Comparison of ENCODE assay signal across 18 cellular contexts in genomic region chr12:52543985-52544888, GRCh38. TPM values are rescaled to one million over a fixed set of nuclear protein-coding genes. Genes with fewer than 3 reads are reported as not detected.
DNase-seq lines count a peak whose midpoint lies in the region; ATAC-seq and TF ChIP-seq lines count a peak whose summit lies in the region.
"Had no signal": no experiment of that assay in that cellular context is flagged by ENCODE, and none has a peak within 500 bp of the region (broad histone marks: within the 10 kb centered on the region; RNA-seq: fewer than 3 reads in every experiment).

No MANE protein-coding gene starts in this region.

- no peak overlapping the region for H4K91ac ChIP-seq in H9 (ENCODE audit: insufficient read length, low read depth, low read length)

- H3K4me1 Mint-ChIP-seq in H9, result no peaks in the 10 kb centered on the region

- H3F3A ChIP-seq in smooth muscle cell (ENCODE audit: low read depth), result no peaks in the 10 kb centered on the region

- H4K5ac ChIP-seq in H9 (ENCODE audit: insufficient read length, low read depth, low read length), result no peak overlapping the region

- peaks cover 10% of the 10 kb centered on the region for H3K27me3 Mint-ChIP-seq in H9 (ENCODE audit: low read depth)
- H3K27me3 Mint-ChIP-seq: activated CD4-positive, alpha-beta memory T cell treated with anti-CD3 and anti-CD28 coated beads for 36 hours had no signal

- H2BK12ac ChIP-seq in H9 (ENCODE audit: insufficient read length, low read depth, low read length), result no peak overlapping the region

- H3K9me3 Mint-ChIP-seq in H9, result no peaks in the 10 kb centered on the region
- H3K9me3 Mint-ChIP-seq: activated CD4-positive, alpha-beta memory T cell treated with anti-CD3 and anti-CD28 coated beads for 36 hours; activated T-helper 1 cell treated with anti-CD3 and anti-CD28 coated beads, Interleukin-12 subunit alpha, Interleukin-12 subunit beta, Interleukin-2, Interleukin-4 antibody, amounts not matched to agents 30 ng/mL and 10 ng/mL and 1 ng/mL, durations not matched to agents 14 hours and 24 hours and 36 hours; immature natural killer cell had no signal

- no peak overlapping the region for H3K18ac ChIP-seq in H9 (ENCODE audit: insufficient read length, low read depth, low read length)

- H3K79me2 ChIP-seq in H9 (ENCODE audit: insufficient read depth, low read length) (no peaks in the 10 kb centered on the region), smooth muscle cell (ENCODE audit: low read depth) (no peaks in the 10 kb centered on the region)

- no peaks in the 10 kb centered on the region for H3K36me3 ChIP-seq in WERI-Rb-1
- no peaks in the 10 kb centered on the region for H3K36me3 ChIP-seq in smooth muscle cell (ENCODE audit: low read depth)

- H3K23ac ChIP-seq in H9 (ENCODE audit: insufficient read length, low read depth, low read length), result no peak overlapping the region

- no peak overlapping the region for H2BK5ac ChIP-seq in H9 (ENCODE audit: insufficient read length, low read length)

- H3K27ac ChIP-seq in H9 (ENCODE audit: insufficient read length, low read depth, low read length), result no peak overlapping the region
- H3K27ac ChIP-seq in WERI-Rb-1, result no peak overlapping the region
- H3K27ac ChIP-seq in substantia nigra (ENCODE audit: low read depth, low read length, poor library complexity, severe bottlenecking), result no peak overlapping the region
- H3K27ac ChIP-seq in smooth muscle cell (ENCODE audit: low read depth), result no peak overlapping the region

- no peak overlapping the region for H3K4me3 Mint-ChIP-seq in H9
- H3K4me3 Mint-ChIP-seq: activated CD4-positive, alpha-beta memory T cell treated with anti-CD3 and anti-CD28 coated beads for 36 hours; activated T-helper 1 cell treated with anti-CD3 and anti-CD28 coated beads, Interleukin-12 subunit alpha, Interleukin-12 subunit beta, Interleukin-2, Interleukin-4 antibody, amounts not matched to agents 30 ng/mL and 10 ng/mL and 1 ng/mL, durations not matched to agents 14 hours and 24 hours and 36 hours; immature natural killer cell had no signal

- WGBS in H9 (ENCODE audit: extremely low coverage, insufficient read length, low lambda C conversion rate), result no CpG with 5 or more reads among the region's 17 CpGs
- 94% methylated on average over 17 of the region's 17 CpGs for WGBS in smooth muscle cell (ENCODE audit: low lambda C conversion rate)

- H3K9me3 ChIP-seq in H9 (ENCODE audit: control insufficient read depth, low read depth, low read length), result no peaks in the 10 kb centered on the region
- no peaks in the 10 kb centered on the region for H3K9me3 ChIP-seq in WERI-Rb-1 (ENCODE audit: severe bottlenecking)
- no peaks in the 10 kb centered on the region for H3K9me3 ChIP-seq in smooth muscle cell (replicated peaks; ENCODE audit: low read depth)

- no peak overlapping the region for H2BK120ac ChIP-seq in H9 (ENCODE audit: low read depth, low read length, poor library complexity, severe bottlenecking)

- no peak overlapping the region for H2BK20ac ChIP-seq in H9 (ENCODE audit: low read depth, low read length, poor library complexity, severe bottlenecking)

- H4K20me1 ChIP-seq in H9 (ENCODE audit: control insufficient read depth, insufficient read depth, insufficient read length) (no peaks in the 10 kb centered on the region), smooth muscle cell (ENCODE audit: low read depth) (no peaks in the 10 kb centered on the region)

- H3K79me1 ChIP-seq in H9 (ENCODE audit: insufficient read depth, low read depth, low read length, poor library complexity, severe bottlenecking), result no peaks in the 10 kb centered on the region

- H3K9ac ChIP-seq in H9 (ENCODE audit: extremely low read depth, insufficient read length, low read length) (no peak overlapping the region), smooth muscle cell (ENCODE audit: low read depth) (no peak overlapping the region)

- no peak overlapping the region for H3K4ac ChIP-seq in H9 (ENCODE audit: low read depth, low read length)

- H3K27ac Mint-ChIP-seq in H9, result no peak overlapping the region
- H3K27ac Mint-ChIP-seq: activated CD4-positive, alpha-beta memory T cell treated with anti-CD3 and anti-CD28 coated beads for 36 hours; activated T-helper 1 cell treated with anti-CD3 and anti-CD28 coated beads, Interleukin-12 subunit alpha, Interleukin-12 subunit beta, Interleukin-2, Interleukin-4 antibody, amounts not matched to agents 30 ng/mL and 10 ng/mL and 1 ng/mL, durations not matched to agents 14 hours and 24 hours and 36 hours had no signal

- H3T11ph ChIP-seq in H9 (ENCODE audit: low read length), result no peak overlapping the region

- H4K8ac ChIP-seq in H9 (replicated peaks; ENCODE audit: insufficient read length, low read depth, low read length), result no peak overlapping the region

- H3K14ac ChIP-seq in H9 (ENCODE audit: insufficient read depth, low read length), result no peak overlapping the region; the same call in 1 of the 2 replicates

- intact Hi-C loops in left cardiac atrium (cut with DNase I), result no loop called here

- no peaks in the 10 kb centered on the region for H3K23me2 ChIP-seq in H9 (ENCODE audit: insufficient read length, low read depth, low read length, poor library complexity, severe bottlenecking)

- H3K27me3 ChIP-seq in H9 (ENCODE audit: insufficient read depth, low read length) (no peaks in the 10 kb centered on the region), WERI-Rb-1 (ENCODE audit: insufficient read depth, low read depth, severe bottlenecking) (peaks cover 92% of the 10 kb centered on the region), smooth muscle cell (ENCODE audit: low read depth) (no peaks in the 10 kb centered on the region)

- DNase-seq in H9, result peak; percentile 45
- peak; percentile 9 for DNase-seq in WERI-Rb-1
- no peak for DNase-seq in left cardiac atrium
- peak in 26 of 49 donors; percentile 6 to 59 (median 32) for DNase-seq in substantia nigra (lab: John Stamatoyannopoulos, UW)
- no peak for DNase-seq in GM13977 (ENCODE audit: low spot score)
- DNase-seq in HUDEP-2 (lab: John Stamatoyannopoulos, UW; ENCODE audit: unreplicated experiment in 76 of 76), result no peak
- no peak for DNase-seq in smooth muscle cell (lab: John Stamatoyannopoulos, UW; ENCODE audit: unreplicated experiment)
- DNase-seq: activated CD4-positive, alpha-beta memory T cell treated with anti-CD3 and anti-CD28 coated beads for 36 hours; DMS79 treated with DMSO at 0.1 percent for 48 hours; immature natural killer cell; Kasumi-1; NCI-H2029 treated with DMSO at 0.1 percent for 48 hours; NCI-H748 treated with DMSO at 0.1 percent for 48 hours; SHP77 had no signal

- H3K4me2 ChIP-seq in H9 (ENCODE audit: insufficient read depth, insufficient read length, low read length), result no peak overlapping the region
- no peak overlapping the region for H3K4me2 ChIP-seq in smooth muscle cell

- H2AFZ ChIP-seq in H9 (ENCODE audit: low read length) (no peak overlapping the region), smooth muscle cell (ENCODE audit: low read depth) (no peak overlapping the region)

- H3K56ac ChIP-seq in H9 (ENCODE audit: insufficient read length, low read depth, low read length), result no peak overlapping the region

- TF ChIP-seq CTCF in H9 (conservative IDR thresholded peaks at IDR 0.05), result 0 out of 3 replicates have a peak, but pooled peaks have one; percentile 11
- no peak for TF ChIP-seq CTCF in WERI-Rb-1 (IDR thresholded peaks at IDR 0.05; ENCODE audit: low read depth, low read length)
- no peak for TF ChIP-seq CTCF in GM13977 (IDR thresholded peaks at IDR 0.05; ENCODE audit: extremely low read depth, insufficient read depth, missing control alignments)
- no peak for TF ChIP-seq CTCF in smooth muscle cell (IDR thresholded peaks at IDR 0.05; ENCODE audit: borderline replicate concordance, insufficient read depth, poor library complexity, severe bottlenecking)

- no peak overlapping the region for H2AK5ac ChIP-seq in H9 (ENCODE audit: insufficient read length, low read length)

- H3K4me3 ChIP-seq in WERI-Rb-1 (ENCODE audit: low read depth, low read length) (no peak overlapping the region), smooth muscle cell (no peak overlapping the region)

- H3K4me1 ChIP-seq in H9 (ENCODE audit: insufficient read depth, low read length) (no peaks in the 10 kb centered on the region), smooth muscle cell (ENCODE audit: low read depth) (peaks cover 6% of the 10 kb centered on the region)

- no peak overlapping the region for H2BK15ac ChIP-seq in H9 (ENCODE audit: low read depth, low read length)

- in situ Hi-C loops in GM13977 (cut with MboI; ENCODE audit: low pct_unique_long_range_greater_than_20kb, low sequenced_read_pairs, unreplicated experiment), result no loop called here

- H3K36me3 Mint-ChIP-seq in H9 (ENCODE audit: insufficient read depth in 1 of 3, low read depth in 3 of 3), result no peaks in the 10 kb centered on the region
- H3K36me3 Mint-ChIP-seq: activated CD4-positive, alpha-beta memory T cell treated with anti-CD3 and anti-CD28 coated beads for 36 hours had no signal

- ATAC-seq in left cardiac atrium, result peak; percentile 68 to 88

RNA-seq across cellular contexts. Expression of gene KRT71, which starts 8.7 kb away (rescaled TPM):
- not detected in 2 replicates for total RNA-seq in H9 (2021)
- not detected for total RNA-seq in left cardiac atrium
- total RNA-seq in smooth muscle cell, result not detected in 2 replicates
- not detected in 2 replicates for polyA plus RNA-seq in smooth muscle cell
- total RNA-seq: activated CD4-positive, alpha-beta memory T cell treated with anti-CD3 and anti-CD28 coated beads for 36 hours; activated T-helper 1 cell treated with anti-CD3 and anti-CD28 coated beads, Interleukin-12 subunit alpha, Interleukin-12 subunit beta, Interleukin-2, Interleukin-4 antibody, amounts not matched to agents 30 ng/mL and 10 ng/mL and 1 ng/mL, durations not matched to agents 14 hours and 24 hours and 36 hours; astrocyte; mononuclear cell; urinary bladder had no signal
- polyA plus RNA-seq: immature natural killer cell, urinary bladder had no signal

RNA-seq across cellular contexts. Expression of gene KRT5, which starts 24.0 kb away (rescaled TPM):
- total RNA-seq in H9 (2021) (not detected in 2 replicates), left cardiac atrium (1 to 10 TPM; 1.2 to 4.6 TPM), smooth muscle cell (152 and 209 TPM in 2 replicates)
- polyA plus RNA-seq in smooth muscle cell, result 67.2 and 198 TPM in 2 replicates
- total RNA-seq: activated CD4-positive, alpha-beta memory T cell treated with anti-CD3 and anti-CD28 coated beads for 36 hours; activated T-helper 1 cell treated with anti-CD3 and anti-CD28 coated beads, Interleukin-12 subunit alpha, Interleukin-12 subunit beta, Interleukin-2, Interleukin-4 antibody, amounts not matched to agents 30 ng/mL and 10 ng/mL and 1 ng/mL, durations not matched to agents 14 hours and 24 hours and 36 hours had no signal
- polyA plus RNA-seq: immature natural killer cell had no signal

RNA-seq across cellular contexts. Expression of gene KRT74, which starts 29.4 kb away (rescaled TPM):
- total RNA-seq in H9 (2021) (not detected in 2 replicates), left cardiac atrium (not detected), smooth muscle cell (0.22 TPM in 1 of 2 replicates, not detected in the other)
- polyA plus RNA-seq in smooth muscle cell, result not detected in 2 replicates
- total RNA-seq: activated CD4-positive, alpha-beta memory T cell treated with anti-CD3 and anti-CD28 coated beads for 36 hours; activated T-helper 1 cell treated with anti-CD3 and anti-CD28 coated beads, Interleukin-12 subunit alpha, Interleukin-12 subunit beta, Interleukin-2, Interleukin-4 antibody, amounts not matched to agents 30 ng/mL and 10 ng/mL and 1 ng/mL, durations not matched to agents 14 hours and 24 hours and 36 hours; astrocyte; urinary bladder had no signal
- polyA plus RNA-seq: immature natural killer cell, urinary bladder had no signal

RNA-seq across cellular contexts. Expression of gene KRT6A, which starts 51.2 kb away (rescaled TPM):
- total RNA-seq in H9 (2021) (not detected in 2 replicates), left cardiac atrium (1 to 10 TPM in 1 of 2 donors, under 1 TPM in 1; 0.24 to 1.2 TPM), smooth muscle cell (985 and 1,128 TPM in 2 replicates)
- 460 and 992 TPM in 2 replicates for polyA plus RNA-seq in smooth muscle cell
- total RNA-seq: activated CD4-positive, alpha-beta memory T cell treated with anti-CD3 and anti-CD28 coated beads for 36 hours; activated T-helper 1 cell treated with anti-CD3 and anti-CD28 coated beads, Interleukin-12 subunit alpha, Interleukin-12 subunit beta, Interleukin-2, Interleukin-4 antibody, amounts not matched to agents 30 ng/mL and 10 ng/mL and 1 ng/mL, durations not matched to agents 14 hours and 24 hours and 36 hours; mononuclear cell; urinary bladder had no signal
- polyA plus RNA-seq: immature natural killer cell had no signal

RNA-seq across cellular contexts. Expression of gene KRT72, which starts 57.0 kb away (rescaled TPM):
- not detected in 2 replicates for total RNA-seq in H9 (2021)
- total RNA-seq in left cardiac atrium, result not detected
- total RNA-seq in smooth muscle cell, result not detected in 2 replicates
- polyA plus RNA-seq in smooth muscle cell, result not detected in 2 replicates
- total RNA-seq: activated T-helper 1 cell treated with anti-CD3 and anti-CD28 coated beads, Interleukin-12 subunit alpha, Interleukin-12 subunit beta, Interleukin-2, Interleukin-4 antibody, amounts not matched to agents 30 ng/mL and 10 ng/mL and 1 ng/mL, durations not matched to agents 14 hours and 24 hours and 36 hours; astrocyte; urinary bladder had no signal
- polyA plus RNA-seq: urinary bladder had no signal

Comparison
In these comparisons a context has a peak if more than half of its experiments do, and no peak if none do; other contexts are left out.
1. DNase-seq: peak in H9 (single experiment), WERI-Rb-1 (single experiment) and substantia nigra (26 of 49); none in left cardiac atrium (single experiment), GM13977 (single experiment), HUDEP-2 (0 of 76) and smooth muscle cell (single experiment).
2. RNA of gene KRT5, which starts 24.0 kb away (total RNA-seq): 152 to 209 TPM in smooth muscle cell; 1.2 to 4.6 TPM in left cardiac atrium and not detected in H9; every median in the first group is over 10 times any median in the second.